ENCODE assay signal across 14 cellular contexts in genomic region chr12:122104844-122105243, GRCh38. TPM values are rescaled to one million over a fixed set of nuclear protein-coding genes. Genes with fewer than 3 reads are reported as not detected.
DNase-seq lines count a peak whose midpoint lies in the region; ATAC-seq and TF ChIP-seq lines count a peak whose summit lies in the region.
"Had no signal": no experiment of that assay in that cellular context is flagged by ENCODE, and none has a peak within 500 bp of the region (broad histone marks: within the 10 kb centered on the region; RNA-seq: fewer than 3 reads in every experiment).

No MANE protein-coding gene starts in this region.

- no peaks in the 10 kb centered on the region for H3K9me3 Mint-ChIP-seq in activated CD4-positive, alpha-beta memory T cell treated with anti-CD3 and anti-CD28 coated beads for 36 hours
- no peaks in the 10 kb centered on the region for H3K9me3 Mint-ChIP-seq in activated CD4-positive, alpha-beta memory T cell treated with anti-CD3 and anti-CD28 coated beads, Interleukin-2, amount 10 ng/mL, durations not matched to agents 7 days and 5 days
- H3K9me3 Mint-ChIP-seq in WTC11 (peaks cover 5% of the 10 kb centered on the region), endothelial cell (ENCODE audit: unreplicated experiment) (no peaks in the 10 kb centered on the region)
- H3K9me3 Mint-ChIP-seq: nephron had no signal

- ATAC-seq in WTC11, result no peak
- ATAC-seq in stimulated activated naive CD8-positive, alpha-beta T cell treated with anti-CD3 and anti-CD28 coated beads, Interleukin-15, Interleukin-2, amounts not matched to agents 100 U/mL and 50 U/mL, for 24 hours, result peak; percentile 76
- ATAC-seq in GM21576 (IDR thresholded peaks at IDR 0.05; ENCODE audit: unreplicated experiment), result no peak

- H3K36me3 Mint-ChIP-seq in activated CD4-positive, alpha-beta memory T cell treated with anti-CD3 and anti-CD28 coated beads for 36 hours, result peaks cover 6% of the 10 kb centered on the region
- H3K36me3 Mint-ChIP-seq in activated CD4-positive, alpha-beta memory T cell treated with anti-CD3 and anti-CD28 coated beads, Interleukin-2, amount 10 ng/mL, durations not matched to agents 7 days and 5 days (ENCODE audit: low read depth), result peaks cover 10% of the 10 kb centered on the region
- H3K36me3 Mint-ChIP-seq in WTC11, result peaks cover 10% of the 10 kb centered on the region
- H3K36me3 Mint-ChIP-seq in endothelial cell (ENCODE audit: low read depth, unreplicated experiment), result peaks cover 4% of the 10 kb centered on the region

- intact Hi-C loops in activated CD4-positive, alpha-beta memory T cell treated with anti-CD3 and anti-CD28 coated beads for 36 hours (cut with micrococcal nuclease), result no loop called here

- CTCF ChIA-PET in activated CD4-positive, alpha-beta memory T cell treated with anti-CD3 and anti-CD28 coated beads for 36 hours (lab: Charles Lee), result interaction anchor here (0.8 to 1.2 kb wide), 3 partner anchors 19 to 50 kb away, joined by 3 to 4 read pairs (median 4); no protein-coding TSS in a partner anchor
- CTCF ChIA-PET in activated CD4-positive, alpha-beta memory T cell treated with anti-CD3 and anti-CD28 coated beads, Interleukin-2, amount 10 ng/mL, durations not matched to agents 7 days and 5 days (lab: Charles Lee), result interaction anchor here (1.0 to 1.2 kb wide), 2 partner anchors 17 to 49 kb away, joined by 3 to 7 read pairs; no protein-coding TSS in a partner anchor
- CTCF ChIA-PET in WTC11 (lab: Charles Lee), result interaction anchor here (0.7 kb wide), 2 partner anchors 106 to 120 kb away, joined by 3 read pairs; no protein-coding TSS in a partner anchor

- H3K4me3 Mint-ChIP-seq in activated CD4-positive, alpha-beta memory T cell treated with anti-CD3 and anti-CD28 coated beads for 36 hours, result peak overlapping the region; percentile 28
- H3K4me3 Mint-ChIP-seq in activated CD4-positive, alpha-beta memory T cell treated with anti-CD3 and anti-CD28 coated beads, Interleukin-2, amount 10 ng/mL, durations not matched to agents 7 days and 5 days, result no peak overlapping the region
- H3K4me3 Mint-ChIP-seq in WTC11, result no peak overlapping the region
- H3K4me3 Mint-ChIP-seq in endothelial cell (ENCODE audit: unreplicated experiment), result no peak overlapping the region
- H3K4me3 Mint-ChIP-seq: nephron had no signal

- POLR2A ChIA-PET in activated CD4-positive, alpha-beta memory T cell treated with anti-CD3 and anti-CD28 coated beads for 36 hours (lab: Charles Lee), result interaction anchor here (0.6 to 1.7 kb wide), 3 partner anchors 23 to 308 kb away, joined by 4 read pairs; no protein-coding TSS in a partner anchor
- POLR2A ChIA-PET in activated CD4-positive, alpha-beta memory T cell treated with anti-CD3 and anti-CD28 coated beads, Interleukin-2, amount 10 ng/mL, durations not matched to agents 7 days and 5 days (lab: Charles Lee), result interaction anchor here (1.6 kb wide), 1 partner anchor 24 kb away, joined by 10 read pairs; no protein-coding TSS in a partner anchor
- POLR2A ChIA-PET in WTC11 (lab: Charles Lee), result no interaction called here

- DNase-seq in activated CD4-positive, alpha-beta memory T cell treated with anti-CD3 and anti-CD28 coated beads for 36 hours, result peak; percentile 45
- DNase-seq in activated CD4-positive, alpha-beta memory T cell treated with anti-CD3 and anti-CD28 coated beads, Interleukin-2, amount 10 ng/mL, durations not matched to agents 7 days and 5 days, result no peak
- DNase-seq in WTC11 (ENCODE audit: low spot score), result no peak
- no peak for DNase-seq in endothelial cell (ENCODE audit: low spot score)
- peak; percentile 72 for DNase-seq in stimulated activated naive CD8-positive, alpha-beta T cell treated with anti-CD3 and anti-CD28 coated beads, Interleukin-15, Interleukin-2, amounts not matched to agents 100 U/mL and 50 U/mL, for 24 hours
- no peak for DNase-seq in NCI-H2107 treated with DMSO at 0.1 percent for 48 hours (lab: John Stamatoyannopoulos, UW; ENCODE audit: unreplicated experiment)
- DNase-seq in globus pallidus (ENCODE audit: low spot score), result no peak
- DNase-seq: DMS 273 treated with DMSO at 0.1 percent for 48 hours, kidney glomerular epithelial cell, NCI-H1436 treated with DMSO at 0.1 percent for 48 hours, right lobe of liver, tibial artery had no signal

- TF ChIP-seq CTCF in WTC11 (IDR thresholded peaks at IDR 0.05) (no peak), endothelial cell (IDR thresholded peaks at IDR 0.05; ENCODE audit: unreplicated experiment) (no peak)

- no peaks in the 10 kb centered on the region for H3K27me3 Mint-ChIP-seq in activated CD4-positive, alpha-beta memory T cell treated with anti-CD3 and anti-CD28 coated beads for 36 hours
- no peaks in the 10 kb centered on the region for H3K27me3 Mint-ChIP-seq in activated CD4-positive, alpha-beta memory T cell treated with anti-CD3 and anti-CD28 coated beads, Interleukin-2, amount 10 ng/mL, durations not matched to agents 7 days and 5 days
- H3K27me3 Mint-ChIP-seq in WTC11 (ENCODE audit: low read depth) (no peaks in the 10 kb centered on the region), endothelial cell (ENCODE audit: unreplicated experiment) (peaks cover 4% of the 10 kb centered on the region)

- peak overlapping the region; percentile 51 for H3K27ac Mint-ChIP-seq in activated CD4-positive, alpha-beta memory T cell treated with anti-CD3 and anti-CD28 coated beads for 36 hours
- no peak overlapping the region for H3K27ac Mint-ChIP-seq in activated CD4-positive, alpha-beta memory T cell treated with anti-CD3 and anti-CD28 coated beads, Interleukin-2, amount 10 ng/mL, durations not matched to agents 7 days and 5 days
- peak overlapping the region; percentile 79; the same call in 1 of the 2 replicates for H3K27ac Mint-ChIP-seq in WTC11
- H3K27ac Mint-ChIP-seq in endothelial cell (ENCODE audit: unreplicated experiment), result peak overlapping the region; percentile 37

- H3K4me1 Mint-ChIP-seq in activated CD4-positive, alpha-beta memory T cell treated with anti-CD3 and anti-CD28 coated beads for 36 hours (ENCODE audit: low read depth), result peaks cover 69% of the 10 kb centered on the region
- H3K4me1 Mint-ChIP-seq in activated CD4-positive, alpha-beta memory T cell treated with anti-CD3 and anti-CD28 coated beads, Interleukin-2, amount 10 ng/mL, durations not matched to agents 7 days and 5 days, result peaks cover 59% of the 10 kb centered on the region
- H3K4me1 Mint-ChIP-seq in WTC11 (peaks cover 15% of the 10 kb centered on the region), endothelial cell (ENCODE audit: unreplicated experiment) (peaks cover 24% of the 10 kb centered on the region)

TF ChIP-seq in WTC11, 78 proteins besides CTCF, POLR2A, EP300 and RAD21:
- TF ChIP-seq JAZF1 (CRISPR knock-in tag; IDR thresholded peaks at IDR 0.05) (no peak), TP53 (CRISPR knock-in tag; IDR thresholded peaks at IDR 0.05) (no peak), ZSCAN18 (CRISPR knock-in tag; IDR thresholded peaks at IDR 0.05) (no peak), ZNF263 (CRISPR knock-in tag; IDR thresholded peaks at IDR 0.05; ENCODE audit: low read depth) (no peak)

RNA-seq across cellular contexts. Expression of gene MLXIP, which starts 26.3 kb away (rescaled TPM):
- total RNA-seq in activated CD4-positive, alpha-beta memory T cell treated with anti-CD3 and anti-CD28 coated beads for 36 hours, result 10 to 100 TPM; 17.5 to 19.6 TPM
- 10 to 100 TPM; 26.0 to 29.6 TPM for total RNA-seq in activated CD4-positive, alpha-beta memory T cell treated with anti-CD3 and anti-CD28 coated beads, Interleukin-2, amount 10 ng/mL, durations not matched to agents 7 days and 5 days
- total RNA-seq in WTC11 (2021), result 40.5 to 49.4 TPM (median 44.4 TPM) in 3 replicates
- total RNA-seq in endothelial cell (ENCODE audit: unreplicated experiment), result 63.3 TPM

Comparison
In these comparisons a context has a peak if more than half of its experiments do, and no peak if none do; other contexts are left out.
1. DNase-seq: peak in activated CD4-positive, alpha-beta memory T cell treated with anti-CD3 and anti-CD28 coated beads for 36 hours (single experiment) and stimulated activated naive CD8-positive, alpha-beta T cell treated with anti-CD3 and anti-CD28 coated beads, Interleukin-15, Interleukin-2, amounts not matched to agents 100 U/mL and 50 U/mL, for 24 hours (single experiment); none in activated CD4-positive, alpha-beta memory T cell treated with anti-CD3 and anti-CD28 coated beads, Interleukin-2, amount 10 ng/mL, durations not matched to agents 7 days and 5 days (single experiment), WTC11 (single experiment), endothelial cell (single experiment), NCI-H2107 treated with DMSO at 0.1 percent for 48 hours (single experiment) and globus pallidus (single experiment).